In the genomic region with DNA sequence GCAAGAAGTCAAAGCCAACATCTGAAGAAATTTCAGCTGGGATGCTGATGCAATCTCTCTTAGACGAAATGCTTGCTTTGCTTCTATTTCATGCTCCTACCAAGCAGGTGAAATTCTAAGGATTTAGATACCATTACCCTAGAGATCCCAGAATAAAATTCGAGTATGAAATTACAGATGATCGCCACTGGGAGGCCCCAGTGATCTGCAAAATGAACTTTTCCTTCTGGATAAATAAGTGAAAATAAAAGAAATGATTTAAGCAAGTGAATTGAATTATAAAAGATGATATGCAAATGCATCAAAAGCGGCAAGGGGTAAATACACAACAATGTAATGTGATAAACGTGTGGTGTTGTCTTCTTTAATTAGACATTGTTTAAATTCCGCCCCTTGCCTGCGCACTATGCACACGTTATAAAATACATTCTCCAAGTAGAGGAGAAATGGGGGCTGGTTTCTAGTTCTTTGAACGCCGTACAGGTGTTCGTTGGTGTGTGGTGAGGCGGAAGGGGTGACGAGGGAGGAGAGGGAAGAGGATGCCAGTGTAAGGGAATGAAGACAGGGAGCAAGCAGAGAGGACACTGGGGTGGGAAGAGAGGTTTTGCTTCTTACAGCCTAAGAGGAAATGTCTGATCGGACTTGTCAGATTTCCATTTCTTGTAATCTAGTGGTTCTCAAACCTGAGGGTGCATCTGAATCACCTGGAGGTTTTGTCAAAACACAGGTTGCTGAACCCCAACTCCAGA, we compare ENCODE assay signal across 9 cellular contexts. TPM values are rescaled to one million over a fixed set of nuclear protein-coding genes. Genes with fewer than 3 reads are reported as not detected.
DNase-seq lines count a peak whose midpoint lies in the region; ATAC-seq and TF ChIP-seq lines count a peak whose summit lies in the region.
"Had no signal": no experiment of that assay in that cellular context is flagged by ENCODE, and none has a peak within 500 bp of the region (broad histone marks: within the 10 kb centered on the region; RNA-seq: fewer than 3 reads in every experiment).

No MANE protein-coding gene starts in this region.

- CTCF ChIA-PET in HEK293 (lab: Yijun Ruan, JAX): interaction anchor here (0.7 to 1.0 kb wide), 3 partner anchors 12 to 106 kb away, joined by 3 to 5 read pairs (median 3); no protein-coding TSS in a partner anchor

- no peak overlapping the region for H3K27ac ChIP-seq in HEK293 (ENCODE audit: extremely low read depth, low read depth, low read length)
- peak overlapping the region in 1 of 3 donors; percentile 63 for H3K27ac ChIP-seq in right lobe of liver

- intact Hi-C loops in right lobe of liver (cut with DNase I): no loop called here

- peak; percentile 3 for DNase-seq in CD1c-positive myeloid dendritic cell (ENCODE audit: extremely low spot score)
- peak; percentile 48 for DNase-seq in adipocyte (ENCODE audit: low read depth)
- no peak for DNase-seq in right lobe of liver
- DNase-seq in activated naive CD4-positive, alpha-beta T cell treated with Interleukin-2 at 50 U/mL for 16 hours: no peak
- DNase-seq: T-cell had no signal

- H3K4me1 ChIP-seq in HEK293 (ENCODE audit: control insufficient read depth, insufficient read depth, low read length) (no peaks in the 10 kb centered on the region), adipocyte (ENCODE audit: control insufficient read depth, insufficient read depth, low read length) (no peaks in the 10 kb centered on the region), right lobe of liver (peaks cover 0 to 53% (median 10%) of the 10 kb centered on the region in 4 donors)

- 50% methylated on average over 14 of the region's 14 CpGs for WGBS in right lobe of liver (ENCODE audit: insufficient coverage, low coverage, low lambda C conversion rate, missing lambda C conversion rate)

- ATAC-seq in right lobe of liver (peak in 1 of 4 donors; percentile 13), GM21528 (IDR thresholded peaks at IDR 0.05; ENCODE audit: low FRiP score, unreplicated experiment) (no peak), GM18873 (IDR thresholded peaks at IDR 0.05; ENCODE audit: low FRiP score, unreplicated experiment) (no peak), GM21619 (IDR thresholded peaks at IDR 0.05; ENCODE audit: unreplicated experiment) (no peak)
- ATAC-seq: T-cell had no signal

- no peak for TF ChIP-seq POLR2A in right lobe of liver (IDR thresholded peaks at IDR 0.05)

- no peak for TF ChIP-seq CTCF in HEK293 (tag by site-specific recombination; IDR thresholded peaks at IDR 0.05)
- TF ChIP-seq CTCF in right lobe of liver (IDR thresholded peaks at IDR 0.05): peak; percentile 35 to 54 (median 52)

- no peaks in the 10 kb centered on the region for H3K36me3 ChIP-seq in HEK293 (ENCODE audit: control insufficient read depth in 2 of 2, insufficient read depth in 1 of 2, low read length in 2 of 2)
- no peaks in the 10 kb centered on the region for H3K36me3 ChIP-seq in adipocyte (ENCODE audit: control insufficient read depth, insufficient read depth, low read length, severe bottlenecking)
- H3K36me3 ChIP-seq in right lobe of liver: no peaks in the 10 kb centered on the region

- H3K9ac ChIP-seq in adipocyte (ENCODE audit: low read length): no peak overlapping the region

- H3K4me3 ChIP-seq in HEK293 (ENCODE audit: low read depth, low read length): no peak overlapping the region
- H3K4me3 ChIP-seq in adipocyte (ENCODE audit: low read length): no peak overlapping the region
- H3K4me3 ChIP-seq in right lobe of liver: no peak overlapping the region

- H3K27me3 ChIP-seq in adipocyte (replicated peaks; ENCODE audit: control insufficient read depth, insufficient read depth, low read length) (no peaks in the 10 kb centered on the region), right lobe of liver (no peaks in the 10 kb centered on the region)

- POLR2A ChIA-PET in HEK293 (lab: Yijun Ruan, JAX): no interaction called here

- H3K9me3 ChIP-seq in HEK293 (ENCODE audit: control insufficient read depth, insufficient read depth, low read depth, low read length) (no peaks in the 10 kb centered on the region), adipocyte (ENCODE audit: control insufficient read depth, low read length) (no peaks in the 10 kb centered on the region), right lobe of liver (no peaks in the 10 kb centered on the region)

TF ChIP-seq in HEK293, 187 proteins besides CTCF, POLR2A, EP300 and RAD21:
- TF ChIP-seq ZNF16 (tag by site-specific recombination; IDR thresholded peaks at IDR 0.05; ENCODE audit: low read depth) (no peak), ZXDB (tag by site-specific recombination; IDR thresholded peaks at IDR 0.05) (no peak), ZNF214 (tag by site-specific recombination; IDR thresholded peaks at IDR 0.05; ENCODE audit: borderline replicate concordance) (no peak), ZNF629 (tag by site-specific recombination; IDR thresholded peaks at IDR 0.05) (no peak), ZFP37 (tag by site-specific recombination; IDR thresholded peaks at IDR 0.05) (no peak), ZNF654 (tag by site-specific recombination; IDR thresholded peaks at IDR 0.05; ENCODE audit: low read depth) (peak; percentile 43)
TF ChIP-seq in HEK293: peak in this region for 1.

RNA-seq across cellular contexts. Expression of a gene that starts 58.0 kb away (rescaled TPM):
- 10 to 100 TPM; 21.6 to 47.4 (median 29.2) TPM for total RNA-seq in right lobe of liver

Comparison
In these comparisons a context has a peak if more than half of its experiments do, and no peak if none do; other contexts are left out.
1. DNase-seq: peak in CD1c-positive myeloid dendritic cell (single experiment) and adipocyte (single experiment); none in right lobe of liver (0 of 3) and activated naive CD4-positive, alpha-beta T cell treated with Interleukin-2 at 50 U/mL for 16 hours (single experiment).